Comparison of ENCODE assay signal across 6 cellular contexts in the genomic region with DNA sequence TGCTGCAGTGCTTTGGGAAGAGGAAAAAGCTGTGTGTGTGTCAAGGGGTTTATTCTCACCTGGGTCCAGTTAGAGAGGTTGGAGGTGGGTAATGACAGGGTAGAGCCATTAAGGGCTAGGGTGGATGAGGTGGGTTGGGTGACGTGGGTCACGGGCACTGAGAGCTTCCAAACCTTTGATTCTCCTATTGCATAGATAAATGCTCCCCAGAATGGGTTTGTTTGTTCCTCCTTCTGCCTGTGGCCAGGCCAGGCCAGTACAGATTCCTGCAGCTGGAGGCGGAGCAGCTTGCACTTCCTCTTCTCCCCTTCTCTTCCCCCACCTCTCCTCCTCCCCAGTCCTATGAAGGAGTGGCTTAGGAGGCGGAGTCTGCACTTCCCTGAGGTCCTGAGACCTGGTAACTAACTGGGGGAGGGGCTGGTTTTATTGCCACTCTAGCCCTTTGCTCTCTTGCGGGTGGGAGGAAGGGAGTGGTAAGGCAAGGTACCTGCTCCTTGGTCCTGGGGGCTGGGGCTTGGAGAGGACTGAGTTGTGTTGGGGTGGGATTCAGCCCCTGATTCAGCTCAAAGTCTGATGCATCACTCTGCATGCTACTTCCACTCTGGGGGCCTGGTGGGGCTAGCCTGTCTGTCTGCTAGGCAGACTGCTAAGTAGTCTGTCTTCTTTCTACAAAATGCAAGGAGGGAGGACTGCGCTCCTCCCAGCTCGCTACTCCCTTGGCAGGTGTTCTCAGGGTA. TPM values are rescaled to one million over a fixed set of nuclear protein-coding genes. Genes with fewer than 3 reads are reported as not detected.
DNase-seq lines count a peak whose midpoint lies in the region; ATAC-seq, FAIRE-seq and TF ChIP-seq lines count a peak whose summit lies in the region.

No MANE protein-coding gene starts in this region.

- H3K4me3 ChIP-seq in Loucy (ENCODE audit: low read length, poor library complexity, severe bottlenecking) (peak overlapping the region; percentile 40), K562 (no peak overlapping the region)

- H3K9me3 Mint-ChIP-seq in nephron progenitor cell, result no peaks in the 10 kb centered on the region

- intact Hi-C loops in K562 (cut with micrococcal nuclease), result no loop called here

- H3K9me3 ChIP-seq in Loucy (ENCODE audit: insufficient read depth, low read depth, low read length), result no peaks in the 10 kb centered on the region
- H3K9me3 ChIP-seq in K562 (replicated peaks; ENCODE audit: control insufficient read depth, insufficient read depth, low read depth, low read length), result no peaks in the 10 kb centered on the region

- CTCF ChIA-PET in K562 (lab: Yijun Ruan, JAX; ENCODE audit: low intra/inter-chr PET ratio), result no interaction called here

- no peaks in the 10 kb centered on the region for H3K79me2 ChIP-seq in Loucy (ENCODE audit: insufficient read depth, low read length)
- H3K79me2 ChIP-seq in K562 (ENCODE audit: control insufficient read depth, insufficient read depth, low read length), result no peaks in the 10 kb centered on the region

- TF ChIP-seq POLR2A in K562 (conservative IDR thresholded peaks at IDR 0.05), result peak; percentile 54

- peak; percentile 99 for ATAC-seq in K562

- TF ChIP-seq EP300 in K562 (IDR thresholded peaks at IDR 0.05; ENCODE audit: low read length), result peak; percentile 44; the same call in 1 of the 2 replicates

- H3K27me3 Mint-ChIP-seq in nephron progenitor cell (ENCODE audit: low read depth, poor library complexity), result peaks cover 42% of the 10 kb centered on the region

- no peak for TF ChIP-seq RAD21 in K562 (CRISPR knock-in tag; conservative IDR thresholded peaks at IDR 0.05 in 1 of 2, IDR thresholded peaks at IDR 0.05 in 1 of 2)

- no peaks in the 10 kb centered on the region for H3K9me1 ChIP-seq in K562 (ENCODE audit: control insufficient read depth, insufficient read depth, low read length)

- BruUV-seq in K562 (replicated peaks; lab: Mats Ljungman, UMichigan), result no TSS peak

- peak overlapping the region; percentile 43 for H3K4me3 Mint-ChIP-seq in nephron progenitor cell

- peak overlapping the region; percentile 68 for H3K27ac ChIP-seq in K562 (ENCODE audit: extremely low read depth, low read depth, low read length)

- H3K36me3 Mint-ChIP-seq in nephron progenitor cell (ENCODE audit: low read depth), result no peaks in the 10 kb centered on the region

- H3K27me3 ChIP-seq in Loucy (ENCODE audit: insufficient read depth, low read length, poor library complexity, severe bottlenecking), result no peaks in the 10 kb centered on the region
- no peaks in the 10 kb centered on the region for H3K27me3 ChIP-seq in K562 (ENCODE audit: control insufficient read depth in 2 of 2, insufficient read depth in 2 of 2, low read length in 2 of 2)

- H3K4me2 ChIP-seq in Loucy (ENCODE audit: low read depth, low read length, poor library complexity, severe bottlenecking) (peak overlapping the region; percentile 68), K562 (ENCODE audit: insufficient read depth, low read length) (peak overlapping the region; percentile 62)

- DNase-seq in GM19240 (ENCODE audit: insufficient read length, low spot score) (peak; percentile 71), K562 (ENCODE audit: extremely low read depth in 1 of 4, low spot score in 3 of 4) (peak; percentile 88 to 95 (median 90)), nephron progenitor cell (peak; percentile 69), T1000 (lab: John Stamatoyannopoulos, UW) (no peak)
- DNase-seq in activated CD8-positive, alpha-beta memory T cell treated with anti-CD3 and anti-CD28 coated beads, Interleukin-2, amount 50 U/mL, for 4 hours, result no peak

- peak; percentile 95 for FAIRE-seq in K562 (lab: Jason Lieb, UNC)

- H4K20me1 ChIP-seq in Loucy (ENCODE audit: insufficient read depth, low read length, poor library complexity, severe bottlenecking) (no peaks in the 10 kb centered on the region), K562 (replicated peaks; ENCODE audit: control insufficient read depth, insufficient read depth, low read length) (no peaks in the 10 kb centered on the region)

- TF ChIP-seq CTCF in Loucy (conservative IDR thresholded peaks at IDR 0.05; ENCODE audit: low read length) (no peak), K562 (IDR thresholded peaks at IDR 0.05 in 2 of 3, conservative IDR thresholded peaks at IDR 0.05 in 1 of 3; ENCODE audit: insufficient read depth in 2 of 3, low read depth in 1 of 3, low read length in 3 of 3) (peak; percentile 10 to 20 (median 15); a peak in 2 of 6 replicates), nephron progenitor cell (IDR thresholded peaks at IDR 0.05) (no peak)

- peaks cover 18% of the 10 kb centered on the region for H3K4me1 ChIP-seq in Loucy (ENCODE audit: insufficient read depth, low read length, poor library complexity, severe bottlenecking)
- peaks cover 29 to 42% of the 10 kb centered on the region in 2 experiments for H3K4me1 ChIP-seq in K562 (replicated peaks in 1 of 2; ENCODE audit: control insufficient read depth in 2 of 2, insufficient read depth in 2 of 2, low read length in 2 of 2)

- POLR2A ChIA-PET in K562 (lab: Yijun Ruan, JAX), result interaction anchor here (0.5 to 1.7 kb wide), 10 partner anchors 9 to 528 kb away, joined by 3 to 12 read pairs (median 3); no protein-coding TSS in a partner anchor

- no peaks in the 10 kb centered on the region for H3K36me3 ChIP-seq in Loucy (ENCODE audit: insufficient read depth, low read length)
- no peaks in the 10 kb centered on the region for H3K36me3 ChIP-seq in K562 (ENCODE audit: control insufficient read depth, insufficient read depth, low read length)

- H3K27ac Mint-ChIP-seq in nephron progenitor cell, result no peak overlapping the region

- H3K9me2 ChIP-seq in Loucy (replicated peaks; ENCODE audit: low read depth, low read length), result no peaks in the 10 kb centered on the region

- WGBS in K562 (ENCODE audit: insufficient coverage, low coverage, missing lambda C conversion rate), result 25% methylated on average over 6 of the region's 7 CpGs

- H3K4me1 Mint-ChIP-seq in nephron progenitor cell, result peaks cover 59% of the 10 kb centered on the region

- peak overlapping the region; percentile 49 for H3K9ac ChIP-seq in Loucy (ENCODE audit: low read depth, low read length, poor library complexity, severe bottlenecking)
- peak overlapping the region in 1 of 2 experiments; percentile 79; a peak in 2 of 4 replicates for H3K9ac ChIP-seq in K562 (ENCODE audit: insufficient read depth in 1 of 2, low read depth in 2 of 2, low read length in 2 of 2)

- in situ Hi-C loops in K562 (cut with MboI), result no loop called here

- no peaks in the 10 kb centered on the region for H3F3A ChIP-seq in Loucy (ENCODE audit: low read depth)

- peak overlapping the region; percentile 53 for H2AFZ ChIP-seq in Loucy (ENCODE audit: low read length)
- peak overlapping the region; percentile 83 for H2AFZ ChIP-seq in K562 (ENCODE audit: low read depth, low read length)

RNA-seq across cellular contexts. Expression of gene SPINT1, which starts 3.5 kb away (rescaled TPM):
- total RNA-seq in K562 (2011; cell fraction: chromatin; rRNA removed; ENCODE audit: low replicate concordance), result 10.1 and 24.8 TPM in 2 replicates
- 24.3 and 37.9 TPM in 2 replicates for total RNA-seq in K562 (2011; cell fraction: nucleolus; rRNA removed)
- total RNA-seq in K562 (2011; cell fraction: nucleoplasm; rRNA removed), result 13.6 and 20.2 TPM in 2 replicates
- 1.5 and 2.1 TPM in 2 replicates for total RNA-seq in K562 (2014; rRNA removed)
- total RNA-seq in K562 (2014; rRNA removed; fragmentation: Illumina TruSeq; extraction: Trizol), result 1.1 and 1.8 TPM in 2 replicates
- total RNA-seq in K562 (2015; rRNA removed; fragmentation: Illumina TruSeq; extraction: Trizol), result 0.94 and 0.98 TPM in 2 replicates
- 3.2 and 4.5 TPM in 2 replicates for total RNA-seq in K562 (2021)
- 2.8 and 5.6 TPM in 2 replicates for polyA plus RNA-seq in K562 (2011; rRNA removed)
- 4.1 and 7.4 TPM in 2 replicates for polyA plus RNA-seq in K562 (2011; cell fraction: cytosol; rRNA removed)
- 9.8 and 17.8 TPM in 2 replicates for polyA plus RNA-seq in K562 (2011; cell fraction: nucleus; rRNA removed)
- polyA plus RNA-seq in K562 (2012), result 4.0 and 7.3 TPM in 2 replicates
- 3.9 and 4.5 TPM in 2 replicates for polyA plus RNA-seq in K562 (2014; fragmentation: Illumina TruSeq; extraction: Trizol)
- under 1 TPM; 0.78 to 0.80 TPM for polyA plus RNA-seq in K562 (2014; fragmentation: Nextera tagmentation; extraction: Ambion mirVana)
- polyA plus RNA-seq in K562 (2014; rRNA removed), result 2.3 and 3.3 TPM in 2 replicates
- 3.5 and 3.7 TPM in 2 replicates for polyA minus RNA-seq in K562 (2011; rRNA and poly(A)+ RNA removed)
- polyA minus RNA-seq in K562 (2011; cell fraction: cytosol; rRNA and poly(A)+ RNA removed), result 4.8 and 6.5 TPM in 2 replicates
- 5.0 and 5.2 TPM in 2 replicates for polyA minus RNA-seq in K562 (2011; cell fraction: nucleus; rRNA and poly(A)+ RNA removed)

RNA-seq across cellular contexts. Expression of gene PPP1R14D, which starts 18.9 kb away (rescaled TPM):
- total RNA-seq in K562 (2011; cell fraction: chromatin; rRNA removed; ENCODE audit: low replicate concordance), result not detected in 2 replicates
- 0.66 and 0.67 TPM in 2 replicates for total RNA-seq in K562 (2011; cell fraction: nucleolus; rRNA removed)
- not detected in 2 replicates for total RNA-seq in K562 (2011; cell fraction: nucleoplasm; rRNA removed)
- total RNA-seq in K562 (2014; rRNA removed), result not detected in 2 replicates
- total RNA-seq in K562 (2014; rRNA removed; fragmentation: Illumina TruSeq; extraction: Trizol), result not detected in 2 replicates
- not detected in 2 replicates for total RNA-seq in K562 (2015; rRNA removed; fragmentation: Illumina TruSeq; extraction: Trizol)
- total RNA-seq in K562 (2021), result not detected in 2 replicates
- 0.11 TPM in 1 of 2 replicates, not detected in the other for polyA plus RNA-seq in K562 (2011; rRNA removed)
- polyA plus RNA-seq in K562 (2011; cell fraction: cytosol; rRNA removed), result 0.09 and 0.18 TPM in 2 replicates
- polyA plus RNA-seq in K562 (2011; cell fraction: nucleus; rRNA removed), result 0.17 TPM in 1 of 2 replicates, not detected in the other
- polyA plus RNA-seq in K562 (2012), result 0.14 TPM in 1 of 2 replicates, not detected in the other
- polyA plus RNA-seq in K562 (2014; fragmentation: Illumina TruSeq; extraction: Trizol), result not detected in 2 replicates
- under 1 TPM; 0.11 to 0.18 TPM for polyA plus RNA-seq in K562 (2014; fragmentation: Nextera tagmentation; extraction: Ambion mirVana)
- polyA plus RNA-seq in K562 (2014; rRNA removed), result not detected in 2 replicates
- polyA minus RNA-seq in K562 (2011; rRNA and poly(A)+ RNA removed), result not detected in 2 replicates
- polyA minus RNA-seq in K562 (2011; cell fraction: cytosol; rRNA and poly(A)+ RNA removed), result not detected in 2 replicates
- not detected in 2 replicates for polyA minus RNA-seq in K562 (2011; cell fraction: nucleus; rRNA and poly(A)+ RNA removed)

RNA-seq across cellular contexts. Expression of gene RHOV, which starts 26.6 kb away (rescaled TPM):
- 1.1 and 1.9 TPM in 2 replicates for total RNA-seq in K562 (2011; cell fraction: chromatin; rRNA removed; ENCODE audit: low replicate concordance)
- 1.8 TPM in 2 replicates for total RNA-seq in K562 (2011; cell fraction: nucleolus; rRNA removed)
- total RNA-seq in K562 (2011; cell fraction: nucleoplasm; rRNA removed), result 1.0 and 1.1 TPM in 2 replicates
- total RNA-seq in K562 (2014; rRNA removed) (2.0 and 2.2 TPM in 2 replicates), K562 (2014; rRNA removed; fragmentation: Illumina TruSeq; extraction: Trizol) (0.73 and 1.1 TPM in 2 replicates), K562 (2015; rRNA removed; fragmentation: Illumina TruSeq; extraction: Trizol) (0.45 and 0.72 TPM in 2 replicates), K562 (2021) (1.9 and 2.0 TPM in 2 replicates)
- polyA plus RNA-seq in K562 (2011; rRNA removed) (1.1 and 1.2 TPM in 2 replicates), K562 (2014; fragmentation: Illumina TruSeq; extraction: Trizol) (1.1 TPM in 2 replicates), K562 (2014; fragmentation: Nextera tagmentation; extraction: Ambion mirVana) (under 1 TPM; 0.08 to 0.18 TPM), K562 (2014; rRNA removed) (1.4 and 2.6 TPM in 2 replicates)
- 1.3 and 2.4 TPM in 2 replicates for polyA plus RNA-seq in K562 (2011; cell fraction: cytosol; rRNA removed)
- 1.0 and 1.1 TPM in 2 replicates for polyA plus RNA-seq in K562 (2011; cell fraction: nucleus; rRNA removed)
- polyA plus RNA-seq in K562 (2012), result 0.51 and 1.3 TPM in 2 replicates
- polyA minus RNA-seq in K562 (2011; rRNA and poly(A)+ RNA removed), result 0.77 and 1.3 TPM in 2 replicates
- 1.4 TPM in 1 of 2 replicates, not detected in the other for polyA minus RNA-seq in K562 (2011; cell fraction: cytosol; rRNA and poly(A)+ RNA removed)
- 1.1 and 1.3 TPM in 2 replicates for polyA minus RNA-seq in K562 (2011; cell fraction: nucleus; rRNA and poly(A)+ RNA removed)

RNA-seq across cellular contexts. Expression of gene DNAJC17, which starts 40.1 kb away (rescaled TPM):
- 52.2 and 75.8 TPM in 2 replicates for total RNA-seq in K562 (2011; cell fraction: chromatin; rRNA removed; ENCODE audit: low replicate concordance)
- total RNA-seq in K562 (2011; cell fraction: nucleolus; rRNA removed), result 35.9 and 41.6 TPM in 2 replicates
- total RNA-seq in K562 (2011; cell fraction: nucleoplasm; rRNA removed), result 34.0 and 47.2 TPM in 2 replicates
- total RNA-seq in K562 (2014; rRNA removed) (57.9 and 60.3 TPM in 2 replicates), K562 (2014; rRNA removed; fragmentation: Illumina TruSeq; extraction: Trizol) (39.5 and 44.2 TPM in 2 replicates), K562 (2015; rRNA removed; fragmentation: Illumina TruSeq; extraction: Trizol) (58.4 and 61.5 TPM in 2 replicates), K562 (2021) (31.2 and 41.0 TPM in 2 replicates)
- polyA plus RNA-seq in K562 (2011; rRNA removed) (33.8 and 37.9 TPM in 2 replicates), K562 (2014; fragmentation: Illumina TruSeq; extraction: Trizol) (51.3 and 68.6 TPM in 2 replicates), K562 (2014; fragmentation: Nextera tagmentation; extraction: Ambion mirVana) (1 to 10 TPM; 2.4 to 9.1 TPM), K562 (2014; rRNA removed) (66.6 and 79.4 TPM in 2 replicates)
- 38.9 and 62.7 TPM in 2 replicates for polyA plus RNA-seq in K562 (2011; cell fraction: cytosol; rRNA removed)
- 54.0 and 67.1 TPM in 2 replicates for polyA plus RNA-seq in K562 (2011; cell fraction: nucleus; rRNA removed)
- polyA plus RNA-seq in K562 (2012), result 31.6 and 35.7 TPM in 2 replicates
- 24.9 and 30.8 TPM in 2 replicates for polyA minus RNA-seq in K562 (2011; rRNA and poly(A)+ RNA removed)
- 16.6 and 22.6 TPM in 2 replicates for polyA minus RNA-seq in K562 (2011; cell fraction: cytosol; rRNA and poly(A)+ RNA removed)
- 9.8 and 36.0 TPM in 2 replicates for polyA minus RNA-seq in K562 (2011; cell fraction: nucleus; rRNA and poly(A)+ RNA removed)

RNA-seq across cellular contexts. Expression of gene ZFYVE19, which starts 40.5 kb away (rescaled TPM):
- 53.9 and 97.1 TPM in 2 replicates for total RNA-seq in K562 (2011; cell fraction: chromatin; rRNA removed; ENCODE audit: low replicate concordance)
- total RNA-seq in K562 (2011; cell fraction: nucleolus; rRNA removed), result 55.0 and 62.4 TPM in 2 replicates
- 34.8 and 43.8 TPM in 2 replicates for total RNA-seq in K562 (2011; cell fraction: nucleoplasm; rRNA removed)
- total RNA-seq in K562 (2014; rRNA removed), result 13.1 and 20.8 TPM in 2 replicates
- total RNA-seq in K562 (2014; rRNA removed; fragmentation: Illumina TruSeq; extraction: Trizol), result 7.9 and 13.1 TPM in 2 replicates
- total RNA-seq in K562 (2015; rRNA removed; fragmentation: Illumina TruSeq; extraction: Trizol), result 20.7 and 22.5 TPM in 2 replicates
- total RNA-seq in K562 (2021), result 18.2 and 19.9 TPM in 2 replicates
- 27.1 and 35.2 TPM in 2 replicates for polyA plus RNA-seq in K562 (2011; rRNA removed)
- 38.7 and 39.7 TPM in 2 replicates for polyA plus RNA-seq in K562 (2011; cell fraction: cytosol; rRNA removed)
- 105 TPM in 2 replicates for polyA plus RNA-seq in K562 (2011; cell fraction: nucleus; rRNA removed)
- polyA plus RNA-seq in K562 (2012), result 23.5 and 35.7 TPM in 2 replicates
- polyA plus RNA-seq in K562 (2014; fragmentation: Illumina TruSeq; extraction: Trizol), result 30.0 and 36.8 TPM in 2 replicates
- polyA plus RNA-seq in K562 (2014; fragmentation: Nextera tagmentation; extraction: Ambion mirVana), result 1 to 10 TPM; 1.5 to 3.6 TPM
- polyA plus RNA-seq in K562 (2014; rRNA removed), result 23.4 and 23.5 TPM in 2 replicates
- 22.6 and 25.2 TPM in 2 replicates for polyA minus RNA-seq in K562 (2011; rRNA and poly(A)+ RNA removed)
- 11.4 and 13.7 TPM in 2 replicates for polyA minus RNA-seq in K562 (2011; cell fraction: cytosol; rRNA and poly(A)+ RNA removed)
- polyA minus RNA-seq in K562 (2011; cell fraction: nucleus; rRNA and poly(A)+ RNA removed), result 22.2 and 27.5 TPM in 2 replicates

Comparison
In these comparisons a context has a peak if more than half of its experiments do, and no peak if none do; other contexts are left out.
1. DNase-seq: peak in GM19240 (single experiment), K562 (4 of 4) and nephron progenitor cell (single experiment); none in T1000 (single experiment) and activated CD8-positive, alpha-beta memory T cell treated with anti-CD3 and anti-CD28 coated beads, Interleukin-2, amount 50 U/mL, for 4 hours (single experiment).
2. CTCF ChIP-seq: peak in K562 (3 of 3); none in Loucy (single experiment) and nephron progenitor cell (single experiment).